In genomic region chr22:36143066-36143815, GRCh38 we compare ENCODE assay signal across 33 cellular contexts. TPM values are rescaled to one million over a fixed set of nuclear protein-coding genes. Genes with fewer than 3 reads are reported as not detected.
DNase-seq lines count a peak whose midpoint lies in the region; ATAC-seq and FAIRE-seq lines count a peak whose summit lies in the region.
"Had no signal": no experiment of that assay in that cellular context is flagged by ENCODE, and none has a peak within 500 bp of the region (broad histone marks: within the 10 kb centered on the region; RNA-seq: fewer than 3 reads in every experiment).

No MANE protein-coding gene starts in this region.

- no peaks in the 10 kb centered on the region for H3K4me1 ChIP-seq in small intestine (ENCODE audit: control insufficient read depth in 2 of 2, insufficient read depth in 1 of 2, low read depth in 1 of 2, low read length in 1 of 2)

- 28 to 53% (median 31%) methylated on average over 5 of the region's 5 CpGs for WGBS in small intestine, 3 donors

- no peaks in the 10 kb centered on the region for H3K27me3 ChIP-seq in small intestine (ENCODE audit: control insufficient read depth in 2 of 2, insufficient read depth in 2 of 2, low read length in 2 of 2)

- H3K27me3 Mint-ChIP-seq in activated T-cell treated with anti-CD3 and anti-CD28 coated beads, Interleukin-2, amount 50 U/mL, for 72 hours (ENCODE audit: low read depth): no peaks in the 10 kb centered on the region
- H3K27me3 Mint-ChIP-seq in T-helper 17 cell: no peaks in the 10 kb centered on the region
- H3K27me3 Mint-ChIP-seq: activated B cell treated with CpG ODN at 0.5 μM for 24 hours; activated CD4-positive, alpha-beta memory T cell treated with anti-CD3 and anti-CD28 coated beads, Interleukin-2, amount 10 ng/mL, durations not matched to agents 7 days and 5 days; activated naive CD8-positive, alpha-beta T cell treated with anti-CD3 and anti-CD28 coated beads, Interleukin-2, amount 10 ng/mL, durations not matched to agents 7 days and 5 days; naive B cell had no signal

- no peak overlapping the region for H3K4me3 Mint-ChIP-seq in activated T-cell treated with anti-CD3 and anti-CD28 coated beads, Interleukin-2, amount 50 U/mL, for 72 hours
- peak overlapping the region; percentile 19 for H3K4me3 Mint-ChIP-seq in T-helper 17 cell
- H3K4me3 Mint-ChIP-seq: activated B cell treated with CpG ODN at 0.5 μM for 24 hours; activated CD4-positive, alpha-beta memory T cell treated with anti-CD3 and anti-CD28 coated beads, Interleukin-2, amount 10 ng/mL, durations not matched to agents 7 days and 5 days; activated naive CD8-positive, alpha-beta T cell treated with anti-CD3 and anti-CD28 coated beads, Interleukin-2, amount 10 ng/mL, durations not matched to agents 7 days and 5 days; H9; mesothelial cell of epicardium; naive B cell; type B pancreatic cell had no signal

- peaks cover 3 to 5% of the 10 kb centered on the region in 2 donors for H3K36me3 Mint-ChIP-seq in activated T-cell treated with anti-CD3 and anti-CD28 coated beads, Interleukin-2, amount 50 U/mL, for 72 hours (ENCODE audit: insufficient read depth in 2 of 2)
- peaks cover 20% of the 10 kb centered on the region for H3K36me3 Mint-ChIP-seq in T-helper 17 cell (ENCODE audit: low read depth)
- H3K36me3 Mint-ChIP-seq: mesothelial cell of epicardium, type B pancreatic cell had no signal

- H3K9me3 ChIP-seq in T-helper 17 cell (ENCODE audit: control insufficient read depth, low read length, poor library complexity, severe bottlenecking) (no peaks in the 10 kb centered on the region), small intestine (ENCODE audit: control insufficient read depth, low read depth) (no peaks in the 10 kb centered on the region)
- H3K9me3 ChIP-seq: left ventricle myocardium inferior had no signal

- FAIRE-seq in small intestine (lab: Jason Lieb, UNC): no peak
- FAIRE-seq: astrocyte, endothelial cell of umbilical vein, GM19239, islet of Langerhans had no signal

- ATAC-seq in activated T-cell treated with anti-CD3 and anti-CD28 coated beads, Interleukin-2, amount 50 U/mL, for 72 hours (replicated peaks in 1 of 2): no peak
- ATAC-seq in T-helper 17 cell: no peak
- peak; percentile 77 for ATAC-seq in left lobe of liver
- no peak for ATAC-seq in GM19035 (IDR thresholded peaks at IDR 0.05; ENCODE audit: unreplicated experiment)

- H3K9me3 Mint-ChIP-seq in activated T-cell treated with anti-CD3 and anti-CD28 coated beads, Interleukin-2, amount 50 U/mL, for 72 hours: no peaks in the 10 kb centered on the region
- H3K9me3 Mint-ChIP-seq: activated B cell treated with CpG ODN at 0.5 μM for 24 hours; activated CD4-positive, alpha-beta memory T cell treated with anti-CD3 and anti-CD28 coated beads, Interleukin-2, amount 10 ng/mL, durations not matched to agents 7 days and 5 days; activated naive CD8-positive, alpha-beta T cell treated with anti-CD3 and anti-CD28 coated beads, Interleukin-2, amount 10 ng/mL, durations not matched to agents 7 days and 5 days; H9; mesothelial cell of epicardium; naive B cell; type B pancreatic cell had no signal

- DNase-seq in activated T-cell treated with anti-CD3 and anti-CD28 coated beads, Interleukin-2, amount 50 U/mL, for 72 hours: no peak
- DNase-seq in activated T-cell treated with anti-CD3 and anti-CD28 coated beads, Interleukin-2, amount 50 U/mL, for 48 hours: no peak
- DNase-seq in T-helper 17 cell (no peak), left lobe of liver (ENCODE audit: low spot score) (peak; percentile 89), small intestine (peak; percentile 79), ecto neural progenitor cell (ENCODE audit: low spot score) (no peak), RPMI8226 (no peak)
- DNase-seq: activated B cell treated with CpG ODN at 0.5 μM for 24 hours; activated CD4-positive, alpha-beta memory T cell treated with anti-CD3 and anti-CD28 coated beads, Interleukin-2, amount 10 ng/mL, durations not matched to agents 7 days and 5 days; activated naive CD8-positive, alpha-beta T cell treated with anti-CD3 and anti-CD28 coated beads, Interleukin-2, amount 10 ng/mL, durations not matched to agents 7 days and 5 days; caudate nucleus; COR-L47; dermis blood vessel endothelial cell; DMS53; H9; left ventricle myocardium inferior; naive B cell; NCI-H1048; NCI-H187; NCI-H2171 treated with DMSO at 0.1 percent for 48 hours; NCI-H524; SHP77 treated with DMSO at 0.1 percent for 48 hours had no signal

- peak overlapping the region; percentile 18 to 32 for H3K27ac ChIP-seq in small intestine (ENCODE audit: low read depth in 1 of 2, low read length in 1 of 2)
- H3K27ac ChIP-seq: left ventricle myocardium inferior, PC-9, skin epidermis had no signal

- H3K27ac Mint-ChIP-seq in activated T-cell treated with anti-CD3 and anti-CD28 coated beads, Interleukin-2, amount 50 U/mL, for 72 hours: peak overlapping the region; percentile 52
- H3K27ac Mint-ChIP-seq in T-helper 17 cell: peak overlapping the region; percentile 83
- H3K27ac Mint-ChIP-seq: activated B cell treated with CpG ODN at 0.5 μM for 24 hours; activated CD4-positive, alpha-beta memory T cell treated with anti-CD3 and anti-CD28 coated beads, Interleukin-2, amount 10 ng/mL, durations not matched to agents 7 days and 5 days; mesothelial cell of epicardium had no signal

- H3K36me3 ChIP-seq in small intestine (ENCODE audit: control insufficient read depth in 2 of 2, insufficient read depth in 2 of 2, low read length in 2 of 2): peaks cover 3 to 10% of the 10 kb centered on the region in 2 donors

- peaks cover 10% of the 10 kb centered on the region for H3K4me1 Mint-ChIP-seq in activated T-cell treated with anti-CD3 and anti-CD28 coated beads, Interleukin-2, amount 50 U/mL, for 72 hours (ENCODE audit: low read depth)
- peaks cover 26% of the 10 kb centered on the region for H3K4me1 Mint-ChIP-seq in T-helper 17 cell
- H3K4me1 Mint-ChIP-seq: activated B cell treated with CpG ODN at 0.5 μM for 24 hours had no signal

- H3K4me3 ChIP-seq in small intestine (ENCODE audit: low read depth in 1 of 2, low read length in 2 of 2): no peak overlapping the region
- H3K4me3 ChIP-seq: left ventricle myocardium inferior, PC-9, skin epidermis had no signal

RNA-seq across cellular contexts. Expression of gene APOL3, which starts 17.3 kb away (rescaled TPM):
- total RNA-seq in activated T-cell treated with anti-CD3 and anti-CD28 coated beads, Interleukin-2, amount 50 U/mL, for 72 hours: 10 to 100 TPM; 55.6 to 55.7 TPM
- 100 to 1,000 TPM; 229 to 265 TPM for total RNA-seq in T-helper 17 cell
- total RNA-seq in left lobe of liver: 26.9 TPM
- polyA plus RNA-seq in small intestine: 10 to 100 TPM; 16.3 to 44.7 (median 19.7) TPM
- total RNA-seq: A673, G401, H9 had no signal

RNA-seq across cellular contexts. Expression of gene APOL4, which starts 58.4 kb away (rescaled TPM):
- total RNA-seq in activated T-cell treated with anti-CD3 and anti-CD28 coated beads, Interleukin-2, amount 50 U/mL, for 72 hours: 1 to 10 TPM in 1 of 2 donors, under 1 TPM in 1; 0.99 to 2.7 TPM
- total RNA-seq in T-helper 17 cell: under 1 TPM in 1 of 2 donors, not detected in 1; 0.22 TPM
- total RNA-seq in left lobe of liver: 0.60 TPM
- polyA plus RNA-seq in small intestine: 10 to 100 TPM in 2 of 3 donors, 1 to 10 TPM in 1; 8.9 to 12.8 (median 10.3) TPM
- total RNA-seq: activated B cell treated with CpG ODN at 0.5 μM for 24 hours, astrocyte, G401, H9, PC-9 had no signal

Comparison
In these comparisons a context has a peak if more than half of its experiments do, and no peak if none do; other contexts are left out.
1. DNase-seq: peak in left lobe of liver (single experiment) and small intestine (single experiment); none in activated T-cell treated with anti-CD3 and anti-CD28 coated beads, Interleukin-2, amount 50 U/mL, for 72 hours (0 of 2), activated T-cell treated with anti-CD3 and anti-CD28 coated beads, Interleukin-2, amount 50 U/mL, for 48 hours (0 of 2), T-helper 17 cell (0 of 3), ecto neural progenitor cell (single experiment) and RPMI8226 (single experiment).